ENCODE assay signal across 25 cellular contexts in genomic region chr2:1713156-1713838, GRCh38.
DNase-seq lines count a peak whose midpoint lies in the region; TF ChIP-seq lines count a peak whose summit lies in the region.
"Had no signal": no experiment of that assay in that cellular context is flagged by ENCODE, and none has a peak within 500 bp of the region (broad histone marks: within the 10 kb centered on the region; RNA-seq: fewer than 3 reads in every experiment).

No MANE protein-coding gene starts in this region.

- H3K27me3 ChIP-seq in tibial artery, result no peaks in the 10 kb centered on the region
- H3K27me3 ChIP-seq: breast epithelium, ovary, SJSA1, upper lobe of left lung had no signal

- no peak overlapping the region for H3K4me3 ChIP-seq in coronary artery
- H3K4me3 ChIP-seq in tibial artery, result no peak overlapping the region
- H3K4me3 ChIP-seq: breast epithelium, GM12878, ovary, SJSA1, upper lobe of left lung had no signal

- H3K9me3 ChIP-seq in tibial artery, result no peaks in the 10 kb centered on the region
- H3K9me3 ChIP-seq: breast epithelium, ovary, SJSA1, upper lobe of left lung had no signal

- DNase-seq in NCI-H1436 (lab: John Stamatoyannopoulos, UW) (peak; percentile 28), NCI-H1436 treated with DMSO at 0.1 percent for 48 hours (lab: John Stamatoyannopoulos, UW) (no peak), coronary artery (ENCODE audit: low spot score) (no peak), nephron progenitor cell (no peak), tibial artery (no peak), RPMI8226 (no peak), kidney tubule cell (ENCODE audit: low spot score) (no peak)
- DNase-seq in activated naive CD4-positive, alpha-beta T cell treated with anti-CD3 and anti-CD28 coated beads, Interleukin-2, amount 10 ng/mL, durations not matched to agents 7 days and 5 days, result no peak
- DNase-seq: activated CD4-positive, alpha-beta T cell treated with anti-CD3 and anti-CD28 coated beads, Interleukin-2, amount 50 U/mL, for 4 hours; activated naive CD4-positive, alpha-beta T cell treated with anti-CD3 and anti-CD28 coated beads, Interleukin-2, amount 50 U/mL, for 16 hours; amniotic stem cell; CD4-positive, CD25-positive, alpha-beta regulatory T cell; effector memory CD8-positive, alpha-beta T cell; GOT3; IMR-90; left cardiac atrium; NCI-H187; NCI-H526; T-helper 1 cell had no signal

- H3K9me3 Mint-ChIP-seq in nephron progenitor cell, result no peaks in the 10 kb centered on the region
- peaks cover 7% of the 10 kb centered on the region for H3K9me3 Mint-ChIP-seq in activated naive CD4-positive, alpha-beta T cell treated with anti-CD3 and anti-CD28 coated beads, Interleukin-2, amount 10 ng/mL, durations not matched to agents 7 days and 5 days

- H3K27ac ChIP-seq in coronary artery (peak overlapping the region; percentile 5 to 79), tibial artery (peak overlapping the region; percentile 63 to 73)
- H3K27ac ChIP-seq: 22Rv1, SJSA1 had no signal

- H3K4me1 ChIP-seq in tibial artery, result peaks cover 0 to 73% (median 58%) of the 10 kb centered on the region in 4 donors

- no peak overlapping the region for H3K4me3 Mint-ChIP-seq in nephron progenitor cell
- H3K4me3 Mint-ChIP-seq in activated naive CD4-positive, alpha-beta T cell treated with anti-CD3 and anti-CD28 coated beads, Interleukin-2, amount 10 ng/mL, durations not matched to agents 7 days and 5 days, result no peak overlapping the region
- H3K4me3 Mint-ChIP-seq: CD4-positive, CD25-positive, alpha-beta regulatory T cell; effector memory CD8-positive, alpha-beta T cell had no signal

- intact Hi-C loops in tibial artery (cut with DNase I; ENCODE audit: low total_unique reads), result no loop called here

- no peaks in the 10 kb centered on the region for H3K36me3 ChIP-seq in tibial artery
- H3K36me3 ChIP-seq: breast epithelium, ovary, upper lobe of left lung had no signal

- CTCF ChIA-PET in activated naive CD4-positive, alpha-beta T cell treated with anti-CD3 and anti-CD28 coated beads, Interleukin-2, amount 10 ng/mL, durations not matched to agents 7 days and 5 days (lab: Charles Lee), result interaction anchor here (0.6 kb wide), 1 partner anchor 970 kb away, joined by 3 read pairs; no protein-coding TSS in a partner anchor

- no peak for TF ChIP-seq CTCF in coronary artery (IDR thresholded peaks at IDR 0.05)
- TF ChIP-seq CTCF in nephron progenitor cell (IDR thresholded peaks at IDR 0.05), result no peak
- TF ChIP-seq CTCF in tibial artery (IDR thresholded peaks at IDR 0.05), result no peak

- H3K27ac Mint-ChIP-seq in nephron progenitor cell, result peak overlapping the region; percentile 42
- H3K27ac Mint-ChIP-seq in activated naive CD4-positive, alpha-beta T cell treated with anti-CD3 and anti-CD28 coated beads, Interleukin-2, amount 10 ng/mL, durations not matched to agents 7 days and 5 days, result no peak overlapping the region
- H3K27ac Mint-ChIP-seq: CD4-positive, CD25-positive, alpha-beta regulatory T cell; effector memory CD8-positive, alpha-beta T cell had no signal

- H3K4me1 Mint-ChIP-seq in nephron progenitor cell, result peaks cover 71% of the 10 kb centered on the region
- no peaks in the 10 kb centered on the region for H3K4me1 Mint-ChIP-seq in activated naive CD4-positive, alpha-beta T cell treated with anti-CD3 and anti-CD28 coated beads, Interleukin-2, amount 10 ng/mL, durations not matched to agents 7 days and 5 days

- peaks cover 3% of the 10 kb centered on the region for H3K27me3 Mint-ChIP-seq in nephron progenitor cell (ENCODE audit: low read depth, poor library complexity)
- H3K27me3 Mint-ChIP-seq in activated naive CD4-positive, alpha-beta T cell treated with anti-CD3 and anti-CD28 coated beads, Interleukin-2, amount 10 ng/mL, durations not matched to agents 7 days and 5 days, result peaks cover 3% of the 10 kb centered on the region
- H3K27me3 Mint-ChIP-seq: CD4-positive, CD25-positive, alpha-beta regulatory T cell had no signal

- H3K36me3 Mint-ChIP-seq in nephron progenitor cell (ENCODE audit: low read depth), result peaks cover 9% of the 10 kb centered on the region
- H3K36me3 Mint-ChIP-seq in activated naive CD4-positive, alpha-beta T cell treated with anti-CD3 and anti-CD28 coated beads, Interleukin-2, amount 10 ng/mL, durations not matched to agents 7 days and 5 days, result no peaks in the 10 kb centered on the region
- H3K36me3 Mint-ChIP-seq: CD4-positive, CD25-positive, alpha-beta regulatory T cell had no signal
